Comparison of ENCODE assay signal across 1 cellular context in the genomic region with DNA sequence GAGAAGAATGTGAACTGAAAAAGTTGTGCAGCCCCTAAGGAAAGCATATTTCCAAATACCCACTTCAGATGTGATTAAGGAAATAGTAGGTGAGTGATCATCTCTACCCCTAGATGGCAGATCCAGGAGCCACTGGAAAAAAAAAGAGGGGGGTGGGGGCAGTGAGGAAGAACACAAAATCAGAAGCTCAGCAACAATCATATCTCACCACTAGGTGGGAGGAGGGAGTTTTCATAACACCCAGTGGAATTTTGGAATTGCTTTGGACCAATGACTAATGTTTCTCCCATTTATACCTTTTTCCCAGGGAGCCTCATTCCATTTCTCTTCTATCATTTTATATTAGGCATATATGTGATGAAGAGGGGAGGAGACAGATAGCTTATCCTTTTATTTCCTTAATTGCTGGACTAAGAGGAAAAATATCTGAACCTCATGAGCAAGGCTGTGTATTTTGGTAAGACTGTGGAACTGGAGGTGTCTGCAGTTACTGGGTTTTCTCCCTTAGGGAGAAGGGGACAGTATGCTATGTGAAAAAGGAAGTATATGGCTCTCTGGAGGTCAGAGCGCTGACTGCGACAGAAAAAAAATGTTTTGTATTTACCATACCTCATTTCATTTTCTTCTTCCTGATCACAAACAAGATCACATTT.
A peak's percentile ranks its signal among the peaks of the same experiment; 100 is the strongest.
TF ChIP-seq lines count a peak whose summit lies in the region.

No MANE protein-coding gene starts in this region.

TF ChIP-seq in K562, 482 proteins besides CTCF, POLR2A, EP300 and RAD21 (continued from another document and continues in another):
- TF ChIP-seq HINFP (tag; conservative IDR thresholded peaks at IDR 0.05; ENCODE audit: low read depth): no peak
- TF ChIP-seq ZNF395 (CRISPR knock-in tag; IDR thresholded peaks at IDR 0.05): no peak
- TF ChIP-seq TRIM24 (IDR thresholded peaks at IDR 0.05): 0 out of 4 replicates have a peak, but pooled peaks of 1 of the 2 experiments have one; percentile 10
- no peak for TF ChIP-seq HOMEZ (CRISPR knock-in tag; IDR thresholded peaks at IDR 0.05)
- no peak for TF ChIP-seq RFX5 (IDR thresholded peaks at IDR 0.05; ENCODE audit: low read depth, low read length)
- no peak for TF ChIP-seq SP1 (CRISPR knock-in tag; IDR thresholded peaks at IDR 0.05)
- no peak for TF ChIP-seq NR3C1 (CRISPR knock-in tag; IDR thresholded peaks at IDR 0.05)
- no peak for TF ChIP-seq ZBTB1 (CRISPR knock-in tag; IDR thresholded peaks at IDR 0.05; ENCODE audit: borderline replicate concordance, low read depth)
- no peak for TF ChIP-seq PRDM10 (IDR thresholded peaks at IDR 0.05; ENCODE audit: partially characterized antibody)
- TF ChIP-seq ZBTB8A (IDR thresholded peaks at IDR 0.05; ENCODE audit: partially characterized antibody): no peak
- no peak for TF ChIP-seq TRIM25 (IDR thresholded peaks at IDR 0.05; ENCODE audit: borderline replicate concordance)
- TF ChIP-seq, protein P1, sequence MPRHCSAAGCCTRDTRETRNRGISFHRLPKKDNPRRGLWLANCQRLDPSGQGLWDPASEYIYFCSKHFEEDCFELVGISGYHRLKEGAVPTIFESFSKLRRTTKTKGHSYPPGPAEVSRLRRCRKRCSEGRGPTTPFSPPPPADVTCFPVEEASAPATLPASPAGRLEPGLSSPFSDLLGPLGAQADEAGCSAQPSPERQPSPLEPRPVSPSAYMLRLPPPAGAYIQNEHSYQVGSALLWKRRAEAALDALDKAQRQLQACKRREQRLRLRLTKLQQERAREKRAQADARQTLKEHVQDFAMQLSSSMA (CRISPR knock-in tag; IDR thresholded peaks at IDR 0.05): no peak
- no peak for TF ChIP-seq NFE2L1 (tag; IDR thresholded peaks at IDR 0.05; ENCODE audit: borderline replicate concordance, low read depth)
- TF ChIP-seq GATAD2B (IDR thresholded peaks at IDR 0.05; ENCODE audit: borderline replicate concordance): no peak
- no peak for TF ChIP-seq IRF9 (tag; IDR thresholded peaks at IDR 0.05)
- TF ChIP-seq, protein P2, sequence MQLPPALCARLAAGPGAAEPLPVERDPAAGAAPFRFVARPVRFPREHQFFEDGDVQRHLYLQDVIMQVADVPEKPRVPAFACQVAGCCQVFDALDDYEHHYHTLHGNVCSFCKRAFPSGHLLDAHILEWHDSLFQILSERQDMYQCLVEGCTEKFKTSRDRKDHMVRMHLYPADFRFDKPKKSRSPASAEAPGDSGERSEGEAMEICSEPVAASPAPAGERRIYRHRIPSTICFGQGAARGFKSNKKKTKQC (CRISPR knock-in tag; IDR thresholded peaks at IDR 0.05): no peak
- TF ChIP-seq ARNT (IDR thresholded peaks at IDR 0.05): 0 out of 4 replicates have a peak, but pooled peaks of 1 of the 2 experiments have one; percentile 27
- no peak for TF ChIP-seq HOXB6 (CRISPR knock-in tag; IDR thresholded peaks at IDR 0.05; ENCODE audit: borderline replicate concordance)
- no peak for TF ChIP-seq SMAD3 (CRISPR knock-in tag; conservative IDR thresholded peaks at IDR 0.05)
- no peak for TF ChIP-seq CBX8 (IDR thresholded peaks at IDR 0.05; ENCODE audit: borderline replicate concordance, extremely low read depth, low read depth, low read length, poor library complexity, severe bottlenecking)
- TF ChIP-seq, protein P3, sequence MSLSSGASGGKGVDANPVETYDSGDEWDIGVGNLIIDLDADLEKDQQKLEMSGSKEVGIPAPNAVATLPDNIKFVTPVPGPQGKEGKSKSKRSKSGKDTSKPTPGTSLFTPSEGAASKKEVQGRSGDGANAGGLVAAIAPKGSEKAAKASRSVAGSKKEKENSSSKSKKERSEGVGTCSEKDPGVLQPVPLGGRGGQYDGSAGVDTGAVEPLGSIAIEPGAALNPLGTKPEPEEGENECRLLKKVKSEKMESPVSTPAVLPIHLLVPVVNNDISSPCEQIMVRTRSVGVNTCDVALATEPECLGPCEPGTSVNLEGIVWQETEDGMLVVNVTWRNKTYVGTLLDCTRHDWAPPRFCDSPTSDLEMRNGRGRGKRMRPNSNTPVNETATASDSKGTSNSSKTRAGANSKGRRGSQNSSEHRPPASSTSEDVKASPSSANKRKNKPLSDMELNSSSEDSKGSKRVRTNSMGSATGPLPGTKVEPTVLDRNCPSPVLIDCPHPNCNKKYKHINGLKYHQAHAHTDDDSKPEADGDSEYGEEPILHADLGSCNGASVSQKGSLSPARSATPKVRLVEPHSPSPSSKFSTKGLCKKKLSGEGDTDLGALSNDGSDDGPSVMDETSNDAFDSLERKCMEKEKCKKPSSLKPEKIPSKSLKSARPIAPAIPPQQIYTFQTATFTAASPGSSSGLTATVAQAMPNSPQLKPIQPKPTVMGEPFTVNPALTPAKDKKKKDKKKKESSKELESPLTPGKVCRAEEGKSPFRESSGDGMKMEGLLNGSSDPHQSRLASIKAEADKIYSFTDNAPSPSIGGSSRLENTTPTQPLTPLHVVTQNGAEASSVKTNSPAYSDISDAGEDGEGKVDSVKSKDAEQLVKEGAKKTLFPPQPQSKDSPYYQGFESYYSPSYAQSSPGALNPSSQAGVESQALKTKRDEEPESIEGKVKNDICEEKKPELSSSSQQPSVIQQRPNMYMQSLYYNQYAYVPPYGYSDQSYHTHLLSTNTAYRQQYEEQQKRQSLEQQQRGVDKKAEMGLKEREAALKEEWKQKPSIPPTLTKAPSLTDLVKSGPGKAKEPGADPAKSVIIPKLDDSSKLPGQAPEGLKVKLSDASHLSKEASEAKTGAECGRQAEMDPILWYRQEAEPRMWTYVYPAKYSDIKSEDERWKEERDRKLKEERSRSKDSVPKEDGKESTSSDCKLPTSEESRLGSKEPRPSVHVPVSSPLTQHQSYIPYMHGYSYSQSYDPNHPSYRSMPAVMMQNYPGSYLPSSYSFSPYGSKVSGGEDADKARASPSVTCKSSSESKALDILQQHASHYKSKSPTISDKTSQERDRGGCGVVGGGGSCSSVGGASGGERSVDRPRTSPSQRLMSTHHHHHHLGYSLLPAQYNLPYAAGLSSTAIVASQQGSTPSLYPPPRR (CRISPR knock-in tag; IDR thresholded peaks at IDR 0.05; ENCODE audit: borderline replicate concordance): no peak
- TF ChIP-seq RAD51 (IDR thresholded peaks at IDR 0.05; ENCODE audit: borderline replicate concordance, low read depth): no peak
- TF ChIP-seq RBM17 (IDR thresholded peaks at IDR 0.05; ENCODE audit: borderline replicate concordance, low read depth, low read length): no peak
- no peak for TF ChIP-seq SP2 (IDR thresholded peaks at IDR 0.05; ENCODE audit: extremely low read depth, low read depth, low read length, poor library complexity, severe bottlenecking)
- TF ChIP-seq PYGO2 (tag; IDR thresholded peaks at IDR 0.05): no peak
- peak; percentile 50 for TF ChIP-seq CBX5 (IDR thresholded peaks at IDR 0.05; ENCODE audit: borderline replicate concordance, low read depth)
- no peak for TF ChIP-seq TAF15 (IDR thresholded peaks at IDR 0.05; ENCODE audit: low read depth, low read length)
- TF ChIP-seq, protein P4, sequence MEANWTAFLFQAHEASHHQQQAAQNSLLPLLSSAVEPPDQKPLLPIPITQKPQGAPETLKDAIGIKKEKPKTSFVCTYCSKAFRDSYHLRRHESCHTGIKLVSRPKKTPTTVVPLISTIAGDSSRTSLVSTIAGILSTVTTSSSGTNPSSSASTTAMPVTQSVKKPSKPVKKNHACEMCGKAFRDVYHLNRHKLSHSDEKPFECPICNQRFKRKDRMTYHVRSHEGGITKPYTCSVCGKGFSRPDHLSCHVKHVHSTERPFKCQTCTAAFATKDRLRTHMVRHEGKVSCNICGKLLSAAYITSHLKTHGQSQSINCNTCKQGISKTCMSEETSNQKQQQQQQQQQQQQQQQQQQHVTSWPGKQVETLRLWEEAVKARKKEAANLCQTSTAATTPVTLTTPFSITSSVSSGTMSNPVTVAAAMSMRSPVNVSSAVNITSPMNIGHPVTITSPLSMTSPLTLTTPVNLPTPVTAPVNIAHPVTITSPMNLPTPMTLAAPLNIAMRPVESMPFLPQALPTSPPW (CRISPR knock-in tag; IDR thresholded peaks at IDR 0.05): peak; percentile 81
- TF ChIP-seq MTA2 (IDR thresholded peaks at IDR 0.05; ENCODE audit: low read depth): no peak
- TF ChIP-seq MAZ (CRISPR knock-in tag; conservative IDR thresholded peaks at IDR 0.05 in 1 of 2, IDR thresholded peaks at IDR 0.05 in 1 of 2): peak in 1 of 2 experiments; percentile 72; a peak in 2 of 4 replicates
- no peak for TF ChIP-seq PHTF2 (CRISPR knock-in tag; IDR thresholded peaks at IDR 0.05)
- TF ChIP-seq ZNF584 (CRISPR knock-in tag; IDR thresholded peaks at IDR 0.05; ENCODE audit: low read depth): peak; percentile 100
- TF ChIP-seq LEF1 (IDR thresholded peaks at IDR 0.05): no peak
